In the genomic region with DNA sequence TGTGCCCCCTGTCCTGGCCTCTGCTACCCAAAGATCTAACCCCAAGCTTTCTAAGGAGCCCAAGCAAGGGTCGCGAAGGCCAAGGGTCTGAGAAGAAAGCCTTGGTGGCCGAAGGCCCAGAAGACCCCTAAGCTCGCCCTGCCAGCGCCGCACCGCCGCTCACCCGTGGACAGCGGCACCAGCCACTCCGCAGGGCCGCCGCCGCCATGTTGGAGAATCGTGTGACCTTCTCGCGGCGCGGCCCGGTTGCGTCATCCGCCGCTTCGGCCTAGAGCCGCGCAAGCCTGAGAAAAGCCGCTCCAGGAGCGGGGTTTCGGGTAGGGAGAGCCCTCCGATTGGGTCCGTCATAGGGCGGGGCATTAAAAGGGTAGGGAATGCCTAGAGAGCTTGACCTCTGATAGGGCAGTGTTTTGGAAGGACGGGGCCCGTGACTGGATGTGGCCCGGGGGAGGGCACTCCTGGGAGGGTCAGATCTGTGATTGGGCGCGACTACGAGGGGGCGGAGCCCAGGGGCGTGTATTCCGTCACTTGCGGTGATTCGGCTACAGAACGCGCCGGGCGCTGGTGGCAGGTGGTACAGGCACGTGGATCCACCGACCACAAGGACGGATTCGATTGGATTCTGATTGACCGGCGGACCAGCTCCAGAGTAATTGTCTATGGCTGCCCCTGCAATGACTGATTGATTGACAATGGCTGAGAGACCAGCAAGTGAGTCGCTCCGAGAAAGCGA, we compare ENCODE assay signal across 1 cellular context.
TF ChIP-seq lines count a peak whose summit lies in the region.

TIMM44 (minus strand) TSS at position 223 of the 733 bp plus-strand sequence; CDS start at position 208, 15 bp downstream.

TF ChIP-seq in HepG2, 621 proteins besides CTCF, POLR2A, EP300 and RAD21 (continued from another document and continues in another):
- TF ChIP-seq ARID4A (CRISPR knock-in tag; IDR thresholded peaks at IDR 0.05; ENCODE audit: borderline replicate concordance) (peak; percentile 92), ETV5 (CRISPR knock-in tag; IDR thresholded peaks at IDR 0.05; ENCODE audit: borderline replicate concordance) (no peak; the same call in 1 of the 2 replicates), CEBPZ (IDR thresholded peaks at IDR 0.05; ENCODE audit: low read length) (no peak), FOXK2 (IDR thresholded peaks at IDR 0.05) (no peak), ZNF558 (CRISPR knock-in tag; IDR thresholded peaks at IDR 0.05; ENCODE audit: borderline replicate concordance) (no peak; the same call in 1 of the 2 replicates), ELF1 (CRISPR knock-in tag; IDR thresholded peaks at IDR 0.05) (0 out of 2 replicates have a peak, but pooled peaks have one; percentile 27), ZNF256 (CRISPR knock-in tag; conservative IDR thresholded peaks at IDR 0.05) (no peak; the same call in 1 of the 2 replicates), RFXANK (CRISPR knock-in tag; IDR thresholded peaks at IDR 0.05) (no peak), ZNF468 (CRISPR knock-in tag; IDR thresholded peaks at IDR 0.05) (no peak), ZNF709 (CRISPR knock-in tag; IDR thresholded peaks at IDR 0.05) (peak; percentile 61; the same call in 1 of the 2 replicates), ZNF34 (CRISPR knock-in tag; IDR thresholded peaks at IDR 0.05; ENCODE audit: borderline replicate concordance) (peak; percentile 86; the same call in 1 of the 2 replicates), TAF1 (CRISPR knock-in tag; IDR thresholded peaks at IDR 0.05) (peak; percentile 98), TAF15 (IDR thresholded peaks at IDR 0.05; ENCODE audit: low read depth, low read length, poor library complexity, severe bottlenecking) (peak; percentile 45), NR2F1 (CRISPR knock-in tag; IDR thresholded peaks at IDR 0.05) (peak; percentile 33 to 44; a peak in 2 of 4 replicates), KLF6 (CRISPR knock-in tag; IDR thresholded peaks at IDR 0.05) (peak; percentile 90), ZNF44 (CRISPR knock-in tag; IDR thresholded peaks at IDR 0.05) (no peak), GFI1 (CRISPR knock-in tag; IDR thresholded peaks at IDR 0.05; ENCODE audit: borderline replicate concordance) (peak; percentile 67; the same call in 1 of the 2 replicates), SNAI1 (CRISPR knock-in tag; IDR thresholded peaks at IDR 0.05; ENCODE audit: borderline replicate concordance) (peak; percentile 68; the same call in 1 of the 2 replicates), ZNF292 (CRISPR knock-in tag; IDR thresholded peaks at IDR 0.05; ENCODE audit: borderline replicate concordance, low read depth) (no peak), ZSCAN30 (CRISPR knock-in tag; IDR thresholded peaks at IDR 0.05) (no peak)
- TF ChIP-seq, protein P1, sequence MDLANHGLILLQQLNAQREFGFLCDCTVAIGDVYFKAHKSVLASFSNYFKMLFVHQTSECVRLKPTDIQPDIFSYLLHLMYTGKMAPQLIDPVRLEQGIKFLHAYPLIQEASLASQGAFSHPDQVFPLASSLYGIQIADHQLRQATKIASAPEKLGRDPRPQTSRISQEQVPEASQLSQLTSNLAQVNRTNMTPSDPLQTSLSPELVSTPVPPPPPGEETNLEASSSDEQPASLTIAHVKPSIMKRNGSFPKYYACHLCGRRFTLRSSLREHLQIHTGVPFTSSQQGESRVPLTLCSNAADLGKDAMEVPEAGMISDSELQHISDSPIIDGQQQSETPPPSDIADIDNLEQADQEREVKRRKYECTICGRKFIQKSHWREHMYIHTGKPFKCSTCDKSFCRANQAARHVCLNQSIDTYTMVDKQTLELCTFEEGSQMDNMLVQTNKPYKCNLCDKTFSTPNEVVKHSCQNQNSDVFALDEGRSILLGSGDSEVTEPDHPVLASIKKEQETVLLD (CRISPR knock-in tag; IDR thresholded peaks at IDR 0.05; ENCODE audit: low read depth), result peak; percentile 68
- TF ChIP-seq, protein P2, sequence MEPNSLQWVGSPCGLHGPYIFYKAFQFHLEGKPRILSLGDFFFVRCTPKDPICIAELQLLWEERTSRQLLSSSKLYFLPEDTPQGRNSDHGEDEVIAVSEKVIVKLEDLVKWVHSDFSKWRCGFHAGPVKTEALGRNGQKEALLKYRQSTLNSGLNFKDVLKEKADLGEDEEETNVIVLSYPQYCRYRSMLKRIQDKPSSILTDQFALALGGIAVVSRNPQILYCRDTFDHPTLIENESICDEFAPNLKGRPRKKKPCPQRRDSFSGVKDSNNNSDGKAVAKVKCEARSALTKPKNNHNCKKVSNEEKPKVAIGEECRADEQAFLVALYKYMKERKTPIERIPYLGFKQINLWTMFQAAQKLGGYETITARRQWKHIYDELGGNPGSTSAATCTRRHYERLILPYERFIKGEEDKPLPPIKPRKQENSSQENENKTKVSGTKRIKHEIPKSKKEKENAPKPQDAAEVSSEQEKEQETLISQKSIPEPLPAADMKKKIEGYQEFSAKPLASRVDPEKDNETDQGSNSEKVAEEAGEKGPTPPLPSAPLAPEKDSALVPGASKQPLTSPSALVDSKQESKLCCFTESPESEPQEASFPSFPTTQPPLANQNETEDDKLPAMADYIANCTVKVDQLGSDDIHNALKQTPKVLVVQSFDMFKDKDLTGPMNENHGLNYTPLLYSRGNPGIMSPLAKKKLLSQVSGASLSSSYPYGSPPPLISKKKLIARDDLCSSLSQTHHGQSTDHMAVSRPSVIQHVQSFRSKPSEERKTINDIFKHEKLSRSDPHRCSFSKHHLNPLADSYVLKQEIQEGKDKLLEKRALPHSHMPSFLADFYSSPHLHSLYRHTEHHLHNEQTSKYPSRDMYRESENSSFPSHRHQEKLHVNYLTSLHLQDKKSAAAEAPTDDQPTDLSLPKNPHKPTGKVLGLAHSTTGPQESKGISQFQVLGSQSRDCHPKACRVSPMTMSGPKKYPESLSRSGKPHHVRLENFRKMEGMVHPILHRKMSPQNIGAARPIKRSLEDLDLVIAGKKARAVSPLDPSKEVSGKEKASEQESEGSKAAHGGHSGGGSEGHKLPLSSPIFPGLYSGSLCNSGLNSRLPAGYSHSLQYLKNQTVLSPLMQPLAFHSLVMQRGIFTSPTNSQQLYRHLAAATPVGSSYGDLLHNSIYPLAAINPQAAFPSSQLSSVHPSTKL (CRISPR knock-in tag; IDR thresholded peaks at IDR 0.05), result peak; percentile 53; the same call in 1 of the 2 replicates
- TF ChIP-seq, protein P3, sequence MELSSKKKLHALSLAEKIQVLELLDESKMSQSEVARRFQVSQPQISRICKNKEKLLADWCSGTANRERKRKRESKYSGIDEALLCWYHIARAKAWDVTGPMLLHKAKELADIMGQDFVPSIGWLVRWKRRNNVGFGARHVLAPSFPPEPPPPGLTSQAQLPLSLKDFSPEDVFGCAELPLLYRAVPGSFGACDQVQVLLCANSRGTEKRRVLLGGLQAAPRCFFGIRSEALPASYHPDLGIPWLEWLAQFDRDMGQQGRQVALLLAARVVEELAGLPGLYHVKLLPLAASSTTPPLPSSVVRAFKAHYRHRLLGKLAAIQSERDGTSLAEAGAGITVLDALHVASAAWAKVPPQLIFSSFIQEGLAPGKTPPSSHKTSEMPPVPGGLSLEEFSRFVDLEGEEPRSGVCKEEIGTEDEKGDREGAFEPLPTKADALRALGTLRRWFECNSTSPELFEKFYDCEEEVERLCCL (CRISPR knock-in tag; IDR thresholded peaks at IDR 0.05; ENCODE audit: borderline replicate concordance), result peak; percentile 77; the same call in 1 of the 2 replicates
- TF ChIP-seq, protein P4, sequence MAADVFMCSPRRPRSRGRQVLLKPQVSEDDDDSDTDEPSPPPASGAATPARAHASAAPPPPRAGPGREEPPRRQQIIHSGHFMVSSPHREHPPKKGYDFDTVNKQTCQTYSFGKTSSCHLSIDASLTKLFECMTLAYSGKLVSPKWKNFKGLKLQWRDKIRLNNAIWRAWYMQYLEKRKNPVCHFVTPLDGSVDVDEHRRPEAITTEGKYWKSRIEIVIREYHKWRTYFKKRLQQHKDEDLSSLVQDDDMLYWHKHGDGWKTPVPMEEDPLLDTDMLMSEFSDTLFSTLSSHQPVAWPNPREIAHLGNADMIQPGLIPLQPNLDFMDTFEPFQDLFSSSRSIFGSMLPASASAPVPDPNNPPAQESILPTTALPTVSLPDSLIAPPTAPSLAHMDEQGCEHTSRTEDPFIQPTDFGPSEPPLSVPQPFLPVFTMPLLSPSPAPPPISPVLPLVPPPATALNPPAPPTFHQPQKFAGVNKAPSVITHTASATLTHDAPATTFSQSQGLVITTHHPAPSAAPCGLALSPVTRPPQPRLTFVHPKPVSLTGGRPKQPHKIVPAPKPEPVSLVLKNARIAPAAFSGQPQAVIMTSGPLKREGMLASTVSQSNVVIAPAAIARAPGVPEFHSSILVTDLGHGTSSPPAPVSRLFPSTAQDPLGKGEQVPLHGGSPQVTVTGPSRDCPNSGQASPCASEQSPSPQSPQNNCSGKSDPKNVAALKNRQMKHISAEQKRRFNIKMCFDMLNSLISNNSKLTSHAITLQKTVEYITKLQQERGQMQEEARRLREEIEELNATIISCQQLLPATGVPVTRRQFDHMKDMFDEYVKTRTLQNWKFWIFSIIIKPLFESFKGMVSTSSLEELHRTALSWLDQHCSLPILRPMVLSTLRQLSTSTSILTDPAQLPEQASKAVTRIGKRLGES (CRISPR knock-in tag; IDR thresholded peaks at IDR 0.05; ENCODE audit: borderline replicate concordance), result no peak
- TF ChIP-seq, protein P5, sequence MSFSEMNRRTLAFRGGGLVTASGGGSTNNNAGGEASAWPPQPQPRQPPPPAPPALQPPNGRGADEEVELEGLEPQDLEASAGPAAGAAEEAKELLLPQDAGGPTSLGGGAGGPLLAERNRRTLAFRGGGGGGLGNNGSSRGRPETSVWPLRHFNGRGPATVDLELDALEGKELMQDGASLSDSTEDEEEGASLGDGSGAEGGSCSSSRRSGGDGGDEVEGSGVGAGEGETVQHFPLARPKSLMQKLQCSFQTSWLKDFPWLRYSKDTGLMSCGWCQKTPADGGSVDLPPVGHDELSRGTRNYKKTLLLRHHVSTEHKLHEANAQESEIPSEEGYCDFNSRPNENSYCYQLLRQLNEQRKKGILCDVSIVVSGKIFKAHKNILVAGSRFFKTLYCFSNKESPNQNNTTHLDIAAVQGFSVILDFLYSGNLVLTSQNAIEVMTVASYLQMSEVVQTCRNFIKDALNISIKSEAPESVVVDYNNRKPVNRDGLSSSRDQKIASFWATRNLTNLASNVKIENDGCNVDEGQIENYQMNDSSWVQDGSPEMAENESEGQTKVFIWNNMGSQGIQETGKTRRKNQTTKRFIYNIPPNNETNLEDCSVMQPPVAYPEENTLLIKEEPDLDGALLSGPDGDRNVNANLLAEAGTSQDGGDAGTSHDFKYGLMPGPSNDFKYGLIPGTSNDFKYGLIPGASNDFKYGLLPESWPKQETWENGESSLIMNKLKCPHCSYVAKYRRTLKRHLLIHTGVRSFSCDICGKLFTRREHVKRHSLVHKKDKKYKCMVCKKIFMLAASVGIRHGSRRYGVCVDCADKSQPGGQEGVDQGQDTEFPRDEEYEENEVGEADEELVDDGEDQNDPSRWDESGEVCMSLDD (CRISPR knock-in tag; IDR thresholded peaks at IDR 0.05; ENCODE audit: borderline replicate concordance), result no peak
